ENCODE assay signal across 11 cellular contexts in the genomic region with DNA sequence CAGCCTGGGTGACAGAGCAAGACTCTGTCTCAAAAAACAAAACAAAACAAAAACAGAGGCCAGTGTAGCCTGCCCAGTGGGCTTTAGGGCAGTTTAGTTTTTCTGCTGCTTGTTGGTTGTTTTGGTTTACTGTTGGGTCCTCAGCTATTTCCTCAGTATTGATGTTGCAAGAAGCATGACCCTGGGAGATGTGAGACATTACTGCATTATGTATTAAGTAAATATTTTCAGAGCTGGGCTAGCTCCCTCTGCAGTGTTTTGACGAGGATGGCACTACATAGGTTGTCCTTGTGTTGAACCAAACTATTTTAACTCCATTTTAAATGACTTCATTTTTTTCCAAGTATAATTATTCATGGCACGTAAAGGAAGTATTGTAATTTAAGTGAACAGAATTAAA. TPM values are rescaled to one million over a fixed set of nuclear protein-coding genes. Genes with fewer than 3 reads are reported as not detected.
A peak's percentile ranks its signal among the peaks of the same experiment; 100 is the strongest.
DNase-seq lines count a peak whose midpoint lies in the region; ATAC-seq, FAIRE-seq and TF ChIP-seq lines count a peak whose summit lies in the region.
"Had no signal": no experiment of that assay in that cellular context is flagged by ENCODE, and none has a peak within 500 bp of the region (broad histone marks: within the 10 kb centered on the region; RNA-seq: fewer than 3 reads in every experiment).

No MANE protein-coding gene starts in this region.

- H3K9me3 Mint-ChIP-seq in WTC11: 0 out of 2 replicates have a peak, but pooled peaks cover 4% of the 10 kb centered on the region

- peaks cover 9% of the 10 kb centered on the region; the same call in 1 of the 2 replicates for H3K4me1 Mint-ChIP-seq in WTC11

- H3K4me3 Mint-ChIP-seq in WTC11: no peak overlapping the region

- peaks cover 96% of the 10 kb centered on the region for H3K79me2 ChIP-seq in hepatocyte

- peaks cover 11% of the 10 kb centered on the region for H3K4me1 ChIP-seq in cardiac muscle cell (ENCODE audit: low read depth)
- H3K4me1 ChIP-seq in heart left ventricle: peaks cover 0 to 35% (median 24%) of the 10 kb centered on the region in 12 donors
- H3K4me1 ChIP-seq in hepatocyte (ENCODE audit: insufficient read depth): peaks cover 5% of the 10 kb centered on the region
- H3K4me1 ChIP-seq in upper lobe of left lung: peaks cover 26 to 44% (median 32%) of the 10 kb centered on the region in 4 donors
- peaks cover 17% of the 10 kb centered on the region for H3K4me1 ChIP-seq in SJCRH30
- H3K4me1 ChIP-seq: testis had no signal

- no peaks in the 10 kb centered on the region for H3K27me3 Mint-ChIP-seq in WTC11 (ENCODE audit: low read depth)
- H3K27me3 Mint-ChIP-seq: CD4-positive, alpha-beta memory T cell had no signal

- intact Hi-C loops in heart left ventricle (cut with DNase I): loop anchor here in 2 of 10 donors (10.0 kb wide), 2 partner anchors 61 to 129 kb away; a partner anchor contains a TSS

- H3K9me2 ChIP-seq in hepatocyte (replicated peaks; ENCODE audit: insufficient read depth): no peaks in the 10 kb centered on the region

- TF ChIP-seq POLR2A in heart left ventricle (IDR thresholded peaks at IDR 0.05) (no peak), upper lobe of left lung (IDR thresholded peaks at IDR 0.05) (no peak), H54 (IDR thresholded peaks at IDR 0.05; ENCODE audit: low read depth, low read length) (no peak)

- POLR2A ChIA-PET in WTC11 (lab: Charles Lee): interaction anchor here (0.7 kb wide), 1 partner anchor 196 kb away, joined by 3 read pairs; no protein-coding TSS in a partner anchor

- peak in 1 of 2 donors; percentile 78 for DNase-seq in cardiac muscle cell (ENCODE audit: low read depth in 1 of 2, low spot score in 1 of 2)
- no peak for DNase-seq in heart left ventricle
- no peak for DNase-seq in WTC11 (ENCODE audit: low spot score)
- peak; percentile 50 for DNase-seq in hepatocyte (ENCODE audit: low spot score)
- DNase-seq in upper lobe of left lung: no peak
- DNase-seq in H54 (ENCODE audit: insufficient read length, low spot score): no peak
- DNase-seq in SJCRH30: no peak
- DNase-seq in inferior parietal cortex (ENCODE audit: extremely low spot score): no peak
- DNase-seq: CD4-positive, alpha-beta memory T cell; cortex of kidney; testis had no signal

- peaks cover 6% of the 10 kb centered on the region for H3K36me3 Mint-ChIP-seq in WTC11

- H3K27ac ChIP-seq in cardiac muscle cell (no peak overlapping the region), heart left ventricle (peak overlapping the region in 1 of 12 donors; percentile 45), hepatocyte (no peak overlapping the region), upper lobe of left lung (peak overlapping the region in 3 of 4 donors; percentile 40 to 72 (median 57)), SJCRH30 (no peak overlapping the region)
- H3K27ac ChIP-seq: testis had no signal

- H3K9me3 ChIP-seq in cardiac muscle cell (ENCODE audit: low read depth): no peaks in the 10 kb centered on the region
- H3K9me3 ChIP-seq in heart left ventricle: peaks cover 0 to 4% (median 0%) of the 10 kb centered on the region in 12 donors
- no peaks in the 10 kb centered on the region for H3K9me3 ChIP-seq in hepatocyte (ENCODE audit: low read depth)
- H3K9me3 ChIP-seq in upper lobe of left lung: no peaks in the 10 kb centered on the region
- no peaks in the 10 kb centered on the region for H3K9me3 ChIP-seq in SJCRH30 (replicated peaks)
- H3K9me3 ChIP-seq: testis had no signal

- H3K4me3 ChIP-seq in cardiac muscle cell: no peak overlapping the region
- H3K4me3 ChIP-seq in heart left ventricle: no peak overlapping the region
- H3K4me3 ChIP-seq in hepatocyte: no peak overlapping the region
- no peak overlapping the region for H3K4me3 ChIP-seq in upper lobe of left lung
- H3K4me3 ChIP-seq in SJCRH30: no peak overlapping the region
- H3K4me3 ChIP-seq: testis had no signal

- no peak for FAIRE-seq in H54 (lab: Jason Lieb, UNC)

- H3K36me3 ChIP-seq in cardiac muscle cell: no peaks in the 10 kb centered on the region
- H3K36me3 ChIP-seq in heart left ventricle: no peaks in the 10 kb centered on the region
- no peaks in the 10 kb centered on the region for H3K36me3 ChIP-seq in hepatocyte (replicated peaks; ENCODE audit: insufficient read depth, low read depth)
- H3K36me3 ChIP-seq in upper lobe of left lung: no peaks in the 10 kb centered on the region
- H3K36me3 ChIP-seq in SJCRH30: no peaks in the 10 kb centered on the region

- peaks cover 54% of the 10 kb centered on the region for H4K20me1 ChIP-seq in hepatocyte (ENCODE audit: insufficient read depth, poor library complexity, severe bottlenecking)

- no peak overlapping the region for H3K27ac Mint-ChIP-seq in WTC11

- CTCF ChIA-PET in WTC11 (lab: Charles Lee): interaction anchor here (0.7 kb wide), 1 partner anchor 18 kb away, joined by 3 read pairs; no protein-coding TSS in a partner anchor

- H3K27me3 ChIP-seq in cardiac muscle cell (no peaks in the 10 kb centered on the region), heart left ventricle (no peaks in the 10 kb centered on the region), hepatocyte (no peaks in the 10 kb centered on the region), upper lobe of left lung (no peaks in the 10 kb centered on the region), SJCRH30 (no peaks in the 10 kb centered on the region)
- H3K27me3 ChIP-seq: testis had no signal

- no peak for TF ChIP-seq EP300 in upper lobe of left lung (IDR thresholded peaks at IDR 0.05)

- H3K4me2 ChIP-seq in hepatocyte: no peak overlapping the region

- TF ChIP-seq CTCF in cardiac muscle cell (IDR thresholded peaks at IDR 0.05; ENCODE audit: low read depth, low read length) (peak; percentile 26), heart left ventricle (IDR thresholded peaks at IDR 0.05) (no peak), WTC11 (IDR thresholded peaks at IDR 0.05) (no peak), hepatocyte (IDR thresholded peaks at IDR 0.05; ENCODE audit: poor library complexity) (peak; percentile 5), upper lobe of left lung (IDR thresholded peaks at IDR 0.05) (no peak)

- no peak for ATAC-seq in heart left ventricle
- ATAC-seq in WTC11: no peak
- ATAC-seq in upper lobe of left lung (ENCODE audit: low FRiP score in 2 of 2): no peak

- 31 to 46% (median 37%) methylated on average over 2 of the region's 2 CpGs for WGBS in heart left ventricle, 4 donors
- WGBS in hepatocyte (ENCODE audit: low lambda C conversion rate, missing lambda C conversion rate): 55% methylated on average over 2 of the region's 2 CpGs
- WGBS in upper lobe of left lung, 2 donors: 37 to 49% methylated on average over 2 of the region's 2 CpGs

- no peak overlapping the region for H2AFZ ChIP-seq in hepatocyte

TF ChIP-seq in WTC11, 78 proteins besides CTCF, POLR2A, EP300 and RAD21:
- TF ChIP-seq, protein P1, sequence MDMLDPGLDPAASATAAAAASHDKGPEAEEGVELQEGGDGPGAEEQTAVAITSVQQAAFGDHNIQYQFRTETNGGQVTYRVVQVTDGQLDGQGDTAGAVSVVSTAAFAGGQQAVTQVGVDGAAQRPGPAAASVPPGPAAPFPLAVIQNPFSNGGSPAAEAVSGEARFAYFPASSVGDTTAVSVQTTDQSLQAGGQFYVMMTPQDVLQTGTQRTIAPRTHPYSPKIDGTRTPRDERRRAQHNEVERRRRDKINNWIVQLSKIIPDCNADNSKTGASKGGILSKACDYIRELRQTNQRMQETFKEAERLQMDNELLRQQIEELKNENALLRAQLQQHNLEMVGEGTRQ (CRISPR knock-in tag; IDR thresholded peaks at IDR 0.05): no peak
- peak; percentile 19; the same call in 1 of the 2 replicates for TF ChIP-seq GABPB1 (CRISPR knock-in tag; IDR thresholded peaks at IDR 0.05)

RNA-seq across cellular contexts. Expression of a gene that starts 4.8 kb away (rescaled TPM):
- total RNA-seq in cardiac muscle cell (19.1 and 41.4 TPM in 2 replicates), heart left ventricle (10 to 100 TPM; 38.2 to 58.6 (median 51.8) TPM), WTC11 (2021) (29.4 to 35.2 TPM (median 32.7 TPM) in 3 replicates), hepatocyte (85.8 and 97.5 TPM in 2 replicates), upper lobe of left lung (100 to 1,000 TPM in 2 of 6 donors, 10 to 100 TPM in 4; 61.0 to 224 (median 78.4) TPM)
- polyA plus RNA-seq in cardiac muscle cell (57.1 and 77.0 TPM in 2 replicates), heart left ventricle (10 to 100 TPM; 13.2 to 22.3 TPM), hepatocyte (80.5 and 119 TPM in 2 replicates)
- 49.8 and 69.9 TPM in 2 replicates for total RNA-seq in SJCRH30 (2014; rRNA removed; shearing (Covaris generic))

Comparison
In these comparisons a context has a peak if more than half of its experiments do, and no peak if none do; other contexts are left out.
1. CTCF ChIP-seq: peak in cardiac muscle cell (single experiment) and hepatocyte (single experiment); none in heart left ventricle (0 of 12), WTC11 (single experiment) and upper lobe of left lung (0 of 6).
2. H3K27ac ChIP-seq: peak in upper lobe of left lung (3 of 4); none in cardiac muscle cell (single experiment), hepatocyte (single experiment) and SJCRH30 (single experiment).